In genomic region chr13:112711528-112712265, GRCh38 we compare ENCODE assay signal across 8 cellular contexts. TPM values are rescaled to one million over a fixed set of nuclear protein-coding genes. Genes with fewer than 3 reads are reported as not detected.
DNase-seq lines count a peak whose midpoint lies in the region; ATAC-seq and TF ChIP-seq lines count a peak whose summit lies in the region.

No MANE protein-coding gene starts in this region.

- in situ Hi-C loops in Caki2 (cut with HindIII; ENCODE audit: low pct_unique_long_range_greater_than_20kb, low sequenced_read_pairs), result no loop called here
- in situ Hi-C loops in astrocyte of the spinal cord (cut with HindIII; ENCODE audit: low sequenced_read_pairs), result no loop called here

- no peaks in the 10 kb centered on the region for H3K27me3 ChIP-seq in iPS DF 6.9 (ENCODE audit: control insufficient read depth, insufficient read depth, low read length)

- no peaks in the 10 kb centered on the region; the same call in 1 of the 2 replicates for H4K20me1 ChIP-seq in OCI-LY7 (ENCODE audit: insufficient read depth, low read length)

- H3K27ac ChIP-seq in iPS DF 6.9 (ENCODE audit: low read length) (no peak overlapping the region), OCI-LY7 (ENCODE audit: low read depth, low read length, poor library complexity, severe bottlenecking) (no peak overlapping the region)

- no TSS peak for BruUV-seq in OCI-LY7 (replicated peaks; lab: Mats Ljungman, UMichigan)

- POLR2A ChIA-PET in OCI-LY7 (lab: Charles Lee), result no interaction called here

- intact Hi-C loops in OCI-LY7 (cut with micrococcal nuclease; ENCODE audit: unreplicated experiment), result no loop called here

- H3K36me3 ChIP-seq in iPS DF 6.9 (ENCODE audit: control insufficient read depth, insufficient read depth, low read length) (no peaks in the 10 kb centered on the region; the same call in 1 of the 2 replicates), OCI-LY7 (ENCODE audit: insufficient read depth, low read length) (no peaks in the 10 kb centered on the region)

- peak; percentile 64 for ATAC-seq in GM21390 (IDR thresholded peaks at IDR 0.05; ENCODE audit: unreplicated experiment)

- no peak overlapping the region for H3K4me2 ChIP-seq in OCI-LY7 (ENCODE audit: low read length)

- no CpG with 5 or more reads among the region's 22 CpGs for WGBS in iPS DF 6.9 (ENCODE audit: insufficient coverage, insufficient read length)

- DNase-seq in Caki2 (ENCODE audit: low read depth) (peak; percentile 91), NCI-H146 (lab: John Stamatoyannopoulos, UW) (peak; percentile 54), astrocyte of the spinal cord (ENCODE audit: low read depth, low spot score) (peak; percentile 90), iPS DF 6.9 (ENCODE audit: low read depth, low spot score) (peak; percentile 74), retina (peak; percentile 69), OCI-LY7 (ENCODE audit: low spot score) (no peak), NOMO-1 (lab: John Stamatoyannopoulos, UW; ENCODE audit: unreplicated experiment in 2 of 2) (no peak)

- H3K9me3 ChIP-seq in iPS DF 6.9 (ENCODE audit: control insufficient read depth, insufficient read depth, low read length) (no peaks in the 10 kb centered on the region), OCI-LY7 (ENCODE audit: low read length) (no peaks in the 10 kb centered on the region)

- H3K9me2 ChIP-seq in OCI-LY7 (ENCODE audit: insufficient read depth, low read length), result no peaks in the 10 kb centered on the region

- CTCF ChIA-PET in OCI-LY7 (lab: Charles Lee; ENCODE audit: unreplicated experiment), result no interaction called here

- TF ChIP-seq CTCF in astrocyte of the spinal cord (IDR thresholded peaks at IDR 0.05; ENCODE audit: low read depth, low read length) (no peak), OCI-LY7 (conservative IDR thresholded peaks at IDR 0.05; ENCODE audit: low read length) (no peak)

- H2AFZ ChIP-seq in OCI-LY7 (ENCODE audit: low read length), result no peak overlapping the region

- H3K4me3 ChIP-seq in astrocyte of the spinal cord (ENCODE audit: low read depth, low read length), result no peak overlapping the region
- H3K4me3 ChIP-seq in iPS DF 6.9 (ENCODE audit: low read length), result no peak overlapping the region
- H3K4me3 ChIP-seq in OCI-LY7 (ENCODE audit: low read depth, low read length, poor library complexity, severe bottlenecking), result no peak overlapping the region

- no peaks in the 10 kb centered on the region for H3K79me2 ChIP-seq in OCI-LY7 (ENCODE audit: insufficient read depth, low read depth, low read length)

- H3K4me1 ChIP-seq in iPS DF 6.9 (ENCODE audit: control insufficient read depth, insufficient read depth, low read length) (peaks cover 15% of the 10 kb centered on the region), OCI-LY7 (ENCODE audit: insufficient read depth, low read length, poor library complexity, severe bottlenecking) (no peaks in the 10 kb centered on the region)

RNA-seq across cellular contexts. Expression of gene ATP11A, which starts 21.9 kb away (rescaled TPM):
- 1.2 and 3.5 TPM in 2 replicates for total RNA-seq in Caki2 (2014; rRNA removed; shearing (Covaris generic); ENCODE audit: low replicate concordance)
- 3.4 and 8.8 TPM in 2 replicates for total RNA-seq in OCI-LY7 (2014; rRNA removed; shearing (Covaris generic))
- 22.1 and 23.1 TPM in 2 replicates for total RNA-seq in OCI-LY7 (2022)

Comparison
In these comparisons a context has a peak if more than half of its experiments do, and no peak if none do; other contexts are left out.
1. DNase-seq: peak in Caki2 (single experiment), NCI-H146 (single experiment), astrocyte of the spinal cord (single experiment), iPS DF 6.9 (single experiment) and retina (single experiment); none in OCI-LY7 (single experiment) and NOMO-1 (0 of 2).